Comparison of ENCODE assay signal across 22 cellular contexts in the genomic region with DNA sequence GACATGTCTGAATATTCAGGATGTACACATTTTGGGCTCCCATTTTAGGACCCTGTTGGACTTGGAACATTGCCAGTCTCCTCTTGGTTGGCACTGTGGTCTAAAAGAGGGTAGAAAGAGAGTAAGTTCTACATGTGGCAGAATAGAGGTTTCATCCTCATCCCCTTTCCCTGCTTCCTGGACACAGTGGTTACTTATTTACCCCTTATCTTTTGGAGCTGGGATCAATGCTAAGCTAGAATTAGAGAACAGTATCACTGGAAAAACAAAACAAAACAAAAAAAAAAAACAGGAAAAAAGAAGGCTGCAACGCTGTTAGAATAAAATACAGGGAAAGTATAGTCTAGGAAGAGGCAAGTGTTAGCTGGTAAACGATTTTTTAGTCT.
"Had no signal": no experiment of that assay in that cellular context is flagged by ENCODE, and none has a peak within 500 bp of the region (broad histone marks: within the 10 kb centered on the region; RNA-seq: fewer than 3 reads in every experiment).

No MANE protein-coding gene starts in this region.

- H3K4me3 Mint-ChIP-seq: immature natural killer cell; naive thymus-derived CD4-positive, alpha-beta T cell had no signal

- H3K36me3 ChIP-seq: esophagus muscularis mucosa, gastroesophageal sphincter, heart left ventricle, left ventricle myocardium inferior, lower lobe of right lung had no signal

- ATAC-seq: gastroesophageal sphincter; heart left ventricle; left cardiac atrium; lower lobe of right lung; naive thymus-derived CD4-positive, alpha-beta T cell had no signal

- H3K4me3 ChIP-seq: coronary artery, dorsolateral prefrontal cortex, esophagus muscularis mucosa, gastroesophageal sphincter, heart left ventricle, hepatocyte, left ventricle myocardium inferior, lower lobe of right lung had no signal

- H3K9me3 ChIP-seq: esophagus muscularis mucosa, gastroesophageal sphincter, heart left ventricle, left ventricle myocardium inferior, lower lobe of right lung had no signal

- H3K79me2 ChIP-seq: hepatocyte had no signal

- H3K36me3 Mint-ChIP-seq: immature natural killer cell; naive thymus-derived CD4-positive, alpha-beta T cell had no signal

- DNase-seq: dermis blood vessel endothelial cell; dorsolateral prefrontal cortex; effector CD4-positive, alpha-beta T cell; effector memory CD4-positive, alpha-beta T cell; heart left ventricle; hypothalamus; immature natural killer cell; islet precursor cell; left cardiac atrium; left ventricle myocardium inferior; lower lobe of right lung; mesendoderm; midbrain; naive thymus-derived CD4-positive, alpha-beta T cell had no signal

- H3K4me2 ChIP-seq: hepatocyte had no signal

- FAIRE-seq: colon, endothelial cell of umbilical vein, frontal cortex had no signal

- H3K27me3 ChIP-seq: dorsolateral prefrontal cortex, esophagus muscularis mucosa, foreskin keratinocyte, gastroesophageal sphincter, heart left ventricle, hepatocyte had no signal

- H3K4me1 ChIP-seq: esophagus muscularis mucosa, gastroesophageal sphincter, heart left ventricle, lower lobe of right lung had no signal

- H3K27ac ChIP-seq: coronary artery, dorsolateral prefrontal cortex, esophagus muscularis mucosa, foreskin keratinocyte, gastroesophageal sphincter, heart left ventricle, hepatocyte, left ventricle myocardium inferior, lower lobe of right lung had no signal

- H3K27ac Mint-ChIP-seq: immature natural killer cell; naive thymus-derived CD4-positive, alpha-beta T cell had no signal

- H3K4me1 Mint-ChIP-seq: immature natural killer cell; naive thymus-derived CD4-positive, alpha-beta T cell had no signal

- H2AFZ ChIP-seq: hepatocyte had no signal
